13 cellular contexts compared by ENCODE assay signal in genomic region chr3:183244219-183244618, GRCh38. TPM values are rescaled to one million over a fixed set of nuclear protein-coding genes. Genes with fewer than 3 reads are reported as not detected.
DNase-seq lines count a peak whose midpoint lies in the region; ATAC-seq and TF ChIP-seq lines count a peak whose summit lies in the region.
"Had no signal": no experiment of that assay in that cellular context is flagged by ENCODE, and none has a peak within 500 bp of the region (broad histone marks: within the 10 kb centered on the region; RNA-seq: fewer than 3 reads in every experiment).

No MANE protein-coding gene starts in this region.

- H3K9me3 ChIP-seq in right lobe of liver: peaks cover 0 to 8% (median 0%) of the 10 kb centered on the region in 4 donors

- ATAC-seq in right lobe of liver: peak in 3 of 4 donors; percentile 38 to 54 (median 41)
- ATAC-seq in HG02763 (IDR thresholded peaks at IDR 0.05; ENCODE audit: unreplicated experiment): no peak

- H3K9me3 Mint-ChIP-seq in mesothelial cell of epicardium: peaks cover 16% of the 10 kb centered on the region

- peak overlapping the region in 1 of 3 donors; percentile 35 for H3K27ac ChIP-seq in right lobe of liver

- no peaks in the 10 kb centered on the region for H3K27me3 ChIP-seq in right lobe of liver

- no peaks in the 10 kb centered on the region for H3K36me3 ChIP-seq in right lobe of liver

- DNase-seq in AML-193 (lab: John Stamatoyannopoulos, UW) (peak; percentile 95 to 97), NCI-H69 (lab: John Stamatoyannopoulos, UW) (peak; percentile 36), cardiac fibroblast (ENCODE audit: low read depth in 2 of 2) (peak; percentile 31 to 73), right lobe of liver (peak in 2 of 3 donors; percentile 63 to 68), activated gamma-delta T cell treated with Interleukin-2 at 50 U/mL for 16 hours (no peak), mesothelial cell of epicardium (ENCODE audit: low spot score in 2 of 2, unreplicated experiment in 2 of 2) (no peak)
- DNase-seq in stimulated activated CD4-positive, alpha-beta T cell treated with anti-CD3 and anti-CD28 coated beads, Interleukin-2, amount 100 ng/mL, for 48 hours: no peak
- DNase-seq: NCI-H1694; NK-92 treated with Interleukin-12 subunit alpha and Interleukin-12 subunit beta, amount 100 ng/mL, for 24 hours; stimulated activated CD4-positive, alpha-beta T cell treated with anti-CD3 and anti-CD28 coated beads, Interleukin-4, amount 100 ng/mL, for 24 hours; T-helper 9 cell had no signal

- H3K4me3 ChIP-seq in cardiac fibroblast (replicated peaks in 1 of 2; ENCODE audit: low read depth in 2 of 2, low read length in 2 of 2) (no peak overlapping the region), right lobe of liver (no peak overlapping the region)

- H3K27me3 Mint-ChIP-seq in mesothelial cell of epicardium (ENCODE audit: low read depth): peaks cover 2% of the 10 kb centered on the region

- WGBS in right lobe of liver (ENCODE audit: insufficient coverage, low coverage, low lambda C conversion rate, missing lambda C conversion rate): 44% methylated on average over 2 of the region's 2 CpGs

- no peak overlapping the region for H3K4me3 Mint-ChIP-seq in mesothelial cell of epicardium

- H3K36me3 Mint-ChIP-seq in mesothelial cell of epicardium: peaks cover 4% of the 10 kb centered on the region

- H3K4me1 Mint-ChIP-seq in mesothelial cell of epicardium: peaks cover 11% of the 10 kb centered on the region

- TF ChIP-seq CTCF in cardiac fibroblast (IDR thresholded peaks at IDR 0.05; ENCODE audit: low read depth, low read length) (no peak), right lobe of liver (IDR thresholded peaks at IDR 0.05) (no peak), mesothelial cell of epicardium (IDR thresholded peaks at IDR 0.05; ENCODE audit: unreplicated experiment) (no peak)

- no peak overlapping the region for H3K27ac Mint-ChIP-seq in mesothelial cell of epicardium

- intact Hi-C loops in right lobe of liver (cut with DNase I): no loop called here

- TF ChIP-seq POLR2A in right lobe of liver (IDR thresholded peaks at IDR 0.05): no peak

- H3K4me1 ChIP-seq in right lobe of liver: peaks cover 0 to 18% (median 11%) of the 10 kb centered on the region in 4 donors

RNA-seq across cellular contexts. Expression of gene B3GNT5, which starts 8.8 kb away (rescaled TPM):
- total RNA-seq in right lobe of liver: 10 to 100 TPM in 2 of 6 experiments, 1 to 10 TPM in 2, under 1 TPM in 2; 0.27 to 12.5 (median 5.5) TPM
- total RNA-seq in mesothelial cell of epicardium: 28.8 to 29.1 TPM (median 29.1 TPM) in 3 replicates
- total RNA-seq: G401 had no signal

Comparison
In these comparisons a context has a peak if more than half of its experiments do, and no peak if none do; other contexts are left out.
1. DNase-seq: peak in AML-193 (2 of 2), NCI-H69 (single experiment), cardiac fibroblast (2 of 2) and right lobe of liver (2 of 3); none in stimulated activated CD4-positive, alpha-beta T cell treated with anti-CD3 and anti-CD28 coated beads, Interleukin-2, amount 100 ng/mL, for 48 hours (0 of 2), activated gamma-delta T cell treated with Interleukin-2 at 50 U/mL for 16 hours (single experiment) and mesothelial cell of epicardium (0 of 2).